1 cellular context compared by ENCODE assay signal in the genomic region with DNA sequence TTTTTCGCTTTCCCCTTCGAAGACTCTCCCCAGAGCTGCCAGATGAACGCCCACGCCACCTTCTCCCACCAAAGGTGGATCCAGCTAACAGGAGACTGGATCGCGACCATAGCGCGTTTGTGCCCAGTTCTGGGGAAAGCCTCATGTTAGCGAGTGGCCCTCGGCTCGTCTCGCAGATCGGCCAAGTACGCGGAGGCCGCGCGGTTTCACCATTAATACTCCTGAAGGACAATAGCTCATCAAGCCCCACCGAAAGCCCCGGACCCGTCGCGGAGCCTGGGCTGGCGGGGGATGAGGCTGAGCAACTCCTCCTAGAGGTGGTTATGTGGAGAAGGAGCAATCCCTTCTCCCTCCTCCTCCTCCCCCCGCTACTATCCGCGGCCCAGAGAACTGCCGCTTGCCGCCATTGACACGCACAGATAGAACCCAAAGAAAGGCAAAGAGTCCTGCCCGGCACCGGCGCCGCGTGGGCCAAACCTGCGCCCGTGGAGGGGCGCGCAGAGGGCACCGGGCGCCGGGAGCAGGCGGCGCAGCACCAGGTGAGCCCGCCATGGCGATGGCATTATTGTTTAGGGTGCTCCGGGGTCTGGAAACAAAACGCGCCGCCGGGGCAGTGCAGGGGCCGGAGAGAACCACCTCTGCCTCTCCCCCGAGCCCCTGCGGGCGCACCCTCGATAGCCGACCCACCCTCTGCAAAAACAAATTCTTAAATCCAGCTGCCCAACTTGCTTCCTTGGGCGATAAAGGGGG.
TF ChIP-seq lines count a peak whose summit lies in the region.

A gene (plus strand): TSS at position 385 of the 750 bp plus-strand sequence. CDS start 22,813 bp downstream, outside the sequence.

TF ChIP-seq in HepG2, 621 proteins besides CTCF, POLR2A, EP300 and RAD21 (continued from another document and continues in another):
- TF ChIP-seq ZNF260 (CRISPR knock-in tag; IDR thresholded peaks at IDR 0.05; ENCODE audit: borderline replicate concordance, low read depth) (no peak), KLF6 (CRISPR knock-in tag; IDR thresholded peaks at IDR 0.05) (0 out of 2 replicates have a peak, but pooled peaks have one; percentile 64), NFIC (IDR thresholded peaks at IDR 0.05; ENCODE audit: low read length) (no peak), CHCHD3 (CRISPR knock-in tag; IDR thresholded peaks at IDR 0.05) (no peak), NFE2L2 (IDR thresholded peaks at IDR 0.05; ENCODE audit: low read length) (no peak), HIVEP1 (CRISPR knock-in tag; IDR thresholded peaks at IDR 0.05) (peak; percentile 55; the same call in 1 of the 2 replicates), PHF20 (CRISPR knock-in tag; IDR thresholded peaks at IDR 0.05) (no peak), BORCS8-MEF2B (CRISPR knock-in tag; IDR thresholded peaks at IDR 0.05) (no peak), NCOA1 (CRISPR knock-in tag; IDR thresholded peaks at IDR 0.05) (no peak), ZNF713 (CRISPR knock-in tag; IDR thresholded peaks at IDR 0.05) (0 out of 2 replicates have a peak, but pooled peaks have one; percentile 74), CHD4 (IDR thresholded peaks at IDR 0.05; ENCODE audit: borderline replicate concordance, low read length) (no peak), ZNF33A (CRISPR knock-in tag; IDR thresholded peaks at IDR 0.05; ENCODE audit: borderline replicate concordance) (peak; percentile 54; the same call in 1 of the 2 replicates), ZNF83 (CRISPR knock-in tag; IDR thresholded peaks at IDR 0.05; ENCODE audit: borderline replicate concordance) (no peak), NFYC (CRISPR knock-in tag; IDR thresholded peaks at IDR 0.05) (no peak), NCOR1 (IDR thresholded peaks at IDR 0.05; ENCODE audit: borderline replicate concordance, low read length) (no peak), YEATS4 (CRISPR knock-in tag; IDR thresholded peaks at IDR 0.05; ENCODE audit: borderline replicate concordance) (peak; percentile 54), RAD51 (IDR thresholded peaks at IDR 0.05; ENCODE audit: borderline replicate concordance) (no peak), MZF1 (CRISPR knock-in tag; IDR thresholded peaks at IDR 0.05; ENCODE audit: borderline replicate concordance) (no peak), CREB1 (IDR thresholded peaks at IDR 0.05) (no peak), CREB1 (CRISPR knock-in tag; IDR thresholded peaks at IDR 0.05) (no peak), CEBPB (IDR thresholded peaks at IDR 0.05; ENCODE audit: borderline replicate concordance, low read depth, low read length) (no peak), ZNF234 (CRISPR knock-in tag; conservative IDR thresholded peaks at IDR 0.05) (no peak), ARNT (IDR thresholded peaks at IDR 0.05) (no peak)
- TF ChIP-seq, protein P1, sequence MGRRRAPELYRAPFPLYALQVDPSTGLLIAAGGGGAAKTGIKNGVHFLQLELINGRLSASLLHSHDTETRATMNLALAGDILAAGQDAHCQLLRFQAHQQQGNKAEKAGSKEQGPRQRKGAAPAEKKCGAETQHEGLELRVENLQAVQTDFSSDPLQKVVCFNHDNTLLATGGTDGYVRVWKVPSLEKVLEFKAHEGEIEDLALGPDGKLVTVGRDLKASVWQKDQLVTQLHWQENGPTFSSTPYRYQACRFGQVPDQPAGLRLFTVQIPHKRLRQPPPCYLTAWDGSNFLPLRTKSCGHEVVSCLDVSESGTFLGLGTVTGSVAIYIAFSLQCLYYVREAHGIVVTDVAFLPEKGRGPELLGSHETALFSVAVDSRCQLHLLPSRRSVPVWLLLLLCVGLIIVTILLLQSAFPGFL (CRISPR knock-in tag; IDR thresholded peaks at IDR 0.05) = no peak
- TF ChIP-seq, protein P2, sequence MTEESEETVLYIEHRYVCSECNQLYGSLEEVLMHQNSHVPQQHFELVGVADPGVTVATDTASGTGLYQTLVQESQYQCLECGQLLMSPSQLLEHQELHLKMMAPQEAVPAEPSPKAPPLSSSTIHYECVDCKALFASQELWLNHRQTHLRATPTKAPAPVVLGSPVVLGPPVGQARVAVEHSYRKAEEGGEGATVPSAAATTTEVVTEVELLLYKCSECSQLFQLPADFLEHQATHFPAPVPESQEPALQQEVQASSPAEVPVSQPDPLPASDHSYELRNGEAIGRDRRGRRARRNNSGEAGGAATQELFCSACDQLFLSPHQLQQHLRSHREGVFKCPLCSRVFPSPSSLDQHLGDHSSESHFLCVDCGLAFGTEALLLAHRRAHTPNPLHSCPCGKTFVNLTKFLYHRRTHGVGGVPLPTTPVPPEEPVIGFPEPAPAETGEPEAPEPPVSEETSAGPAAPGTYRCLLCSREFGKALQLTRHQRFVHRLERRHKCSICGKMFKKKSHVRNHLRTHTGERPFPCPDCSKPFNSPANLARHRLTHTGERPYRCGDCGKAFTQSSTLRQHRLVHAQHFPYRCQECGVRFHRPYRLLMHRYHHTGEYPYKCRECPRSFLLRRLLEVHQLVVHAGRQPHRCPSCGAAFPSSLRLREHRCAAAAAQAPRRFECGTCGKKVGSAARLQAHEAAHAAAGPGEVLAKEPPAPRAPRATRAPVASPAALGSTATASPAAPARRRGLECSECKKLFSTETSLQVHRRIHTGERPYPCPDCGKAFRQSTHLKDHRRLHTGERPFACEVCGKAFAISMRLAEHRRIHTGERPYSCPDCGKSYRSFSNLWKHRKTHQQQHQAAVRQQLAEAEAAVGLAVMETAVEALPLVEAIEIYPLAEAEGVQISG (CRISPR knock-in tag; IDR thresholded peaks at IDR 0.05) = no peak
- TF ChIP-seq, protein P3, sequence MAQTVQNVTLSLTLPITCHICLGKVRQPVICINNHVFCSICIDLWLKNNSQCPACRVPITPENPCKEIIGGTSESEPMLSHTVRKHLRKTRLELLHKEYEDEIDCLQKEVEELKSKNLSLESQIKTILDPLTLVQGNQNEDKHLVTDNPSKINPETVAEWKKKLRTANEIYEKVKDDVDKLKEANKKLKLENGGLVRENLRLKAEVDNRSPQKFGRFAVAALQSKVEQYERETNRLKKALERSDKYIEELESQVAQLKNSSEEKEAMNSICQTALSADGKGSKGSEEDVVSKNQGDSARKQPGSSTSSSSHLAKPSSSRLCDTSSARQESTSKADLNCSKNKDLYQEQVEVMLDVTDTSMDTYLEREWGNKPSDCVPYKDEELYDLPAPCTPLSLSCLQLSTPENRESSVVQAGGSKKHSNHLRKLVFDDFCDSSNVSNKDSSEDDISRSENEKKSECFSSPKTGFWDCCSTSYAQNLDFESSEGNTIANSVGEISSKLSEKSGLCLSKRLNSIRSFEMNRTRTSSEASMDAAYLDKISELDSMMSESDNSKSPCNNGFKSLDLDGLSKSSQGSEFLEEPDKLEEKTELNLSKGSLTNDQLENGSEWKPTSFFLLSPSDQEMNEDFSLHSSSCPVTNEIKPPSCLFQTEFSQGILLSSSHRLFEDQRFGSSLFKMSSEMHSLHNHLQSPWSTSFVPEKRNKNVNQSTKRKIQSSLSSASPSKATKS (CRISPR knock-in tag; IDR thresholded peaks at IDR 0.05) = no peak
- TF ChIP-seq, protein P4, sequence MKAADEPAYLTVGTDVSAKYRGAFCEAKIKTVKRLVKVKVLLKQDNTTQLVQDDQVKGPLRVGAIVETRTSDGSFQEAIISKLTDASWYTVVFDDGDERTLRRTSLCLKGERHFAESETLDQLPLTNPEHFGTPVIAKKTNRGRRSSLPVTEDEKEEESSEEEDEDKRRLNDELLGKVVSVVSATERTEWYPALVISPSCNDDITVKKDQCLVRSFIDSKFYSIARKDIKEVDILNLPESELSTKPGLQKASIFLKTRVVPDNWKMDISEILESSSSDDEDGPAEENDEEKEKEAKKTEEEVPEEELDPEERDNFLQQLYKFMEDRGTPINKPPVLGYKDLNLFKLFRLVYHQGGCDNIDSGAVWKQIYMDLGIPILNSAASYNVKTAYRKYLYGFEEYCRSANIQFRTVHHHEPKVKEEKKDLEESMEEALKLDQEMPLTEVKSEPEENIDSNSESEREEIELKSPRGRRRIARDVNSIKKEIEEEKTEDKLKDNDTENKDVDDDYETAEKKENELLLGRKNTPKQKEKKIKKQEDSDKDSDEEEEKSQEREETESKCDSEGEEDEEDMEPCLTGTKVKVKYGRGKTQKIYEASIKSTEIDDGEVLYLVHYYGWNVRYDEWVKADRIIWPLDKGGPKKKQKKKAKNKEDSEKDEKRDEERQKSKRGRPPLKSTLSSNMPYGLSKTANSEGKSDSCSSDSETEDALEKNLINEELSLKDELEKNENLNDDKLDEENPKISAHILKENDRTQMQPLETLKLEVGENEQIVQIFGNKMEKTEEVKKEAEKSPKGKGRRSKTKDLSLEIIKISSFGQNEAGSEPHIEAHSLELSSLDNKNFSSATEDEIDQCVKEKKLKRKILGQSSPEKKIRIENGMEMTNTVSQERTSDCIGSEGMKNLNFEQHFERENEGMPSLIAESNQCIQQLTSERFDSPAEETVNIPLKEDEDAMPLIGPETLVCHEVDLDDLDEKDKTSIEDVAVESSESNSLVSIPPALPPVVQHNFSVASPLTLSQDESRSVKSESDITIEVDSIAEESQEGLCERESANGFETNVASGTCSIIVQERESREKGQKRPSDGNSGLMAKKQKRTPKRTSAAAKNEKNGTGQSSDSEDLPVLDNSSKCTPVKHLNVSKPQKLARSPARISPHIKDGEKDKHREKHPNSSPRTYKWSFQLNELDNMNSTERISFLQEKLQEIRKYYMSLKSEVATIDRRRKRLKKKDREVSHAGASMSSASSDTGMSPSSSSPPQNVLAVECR (CRISPR knock-in tag; IDR thresholded peaks at IDR 0.05; ENCODE audit: borderline replicate concordance) = peak; percentile 32; the same call in 1 of the 2 replicates
- TF ChIP-seq, protein P5, sequence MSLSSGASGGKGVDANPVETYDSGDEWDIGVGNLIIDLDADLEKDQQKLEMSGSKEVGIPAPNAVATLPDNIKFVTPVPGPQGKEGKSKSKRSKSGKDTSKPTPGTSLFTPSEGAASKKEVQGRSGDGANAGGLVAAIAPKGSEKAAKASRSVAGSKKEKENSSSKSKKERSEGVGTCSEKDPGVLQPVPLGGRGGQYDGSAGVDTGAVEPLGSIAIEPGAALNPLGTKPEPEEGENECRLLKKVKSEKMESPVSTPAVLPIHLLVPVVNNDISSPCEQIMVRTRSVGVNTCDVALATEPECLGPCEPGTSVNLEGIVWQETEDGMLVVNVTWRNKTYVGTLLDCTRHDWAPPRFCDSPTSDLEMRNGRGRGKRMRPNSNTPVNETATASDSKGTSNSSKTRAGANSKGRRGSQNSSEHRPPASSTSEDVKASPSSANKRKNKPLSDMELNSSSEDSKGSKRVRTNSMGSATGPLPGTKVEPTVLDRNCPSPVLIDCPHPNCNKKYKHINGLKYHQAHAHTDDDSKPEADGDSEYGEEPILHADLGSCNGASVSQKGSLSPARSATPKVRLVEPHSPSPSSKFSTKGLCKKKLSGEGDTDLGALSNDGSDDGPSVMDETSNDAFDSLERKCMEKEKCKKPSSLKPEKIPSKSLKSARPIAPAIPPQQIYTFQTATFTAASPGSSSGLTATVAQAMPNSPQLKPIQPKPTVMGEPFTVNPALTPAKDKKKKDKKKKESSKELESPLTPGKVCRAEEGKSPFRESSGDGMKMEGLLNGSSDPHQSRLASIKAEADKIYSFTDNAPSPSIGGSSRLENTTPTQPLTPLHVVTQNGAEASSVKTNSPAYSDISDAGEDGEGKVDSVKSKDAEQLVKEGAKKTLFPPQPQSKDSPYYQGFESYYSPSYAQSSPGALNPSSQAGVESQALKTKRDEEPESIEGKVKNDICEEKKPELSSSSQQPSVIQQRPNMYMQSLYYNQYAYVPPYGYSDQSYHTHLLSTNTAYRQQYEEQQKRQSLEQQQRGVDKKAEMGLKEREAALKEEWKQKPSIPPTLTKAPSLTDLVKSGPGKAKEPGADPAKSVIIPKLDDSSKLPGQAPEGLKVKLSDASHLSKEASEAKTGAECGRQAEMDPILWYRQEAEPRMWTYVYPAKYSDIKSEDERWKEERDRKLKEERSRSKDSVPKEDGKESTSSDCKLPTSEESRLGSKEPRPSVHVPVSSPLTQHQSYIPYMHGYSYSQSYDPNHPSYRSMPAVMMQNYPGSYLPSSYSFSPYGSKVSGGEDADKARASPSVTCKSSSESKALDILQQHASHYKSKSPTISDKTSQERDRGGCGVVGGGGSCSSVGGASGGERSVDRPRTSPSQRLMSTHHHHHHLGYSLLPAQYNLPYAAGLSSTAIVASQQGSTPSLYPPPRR (CRISPR knock-in tag; IDR thresholded peaks at IDR 0.05; ENCODE audit: borderline replicate concordance) = no peak
- TF ChIP-seq, protein P6, sequence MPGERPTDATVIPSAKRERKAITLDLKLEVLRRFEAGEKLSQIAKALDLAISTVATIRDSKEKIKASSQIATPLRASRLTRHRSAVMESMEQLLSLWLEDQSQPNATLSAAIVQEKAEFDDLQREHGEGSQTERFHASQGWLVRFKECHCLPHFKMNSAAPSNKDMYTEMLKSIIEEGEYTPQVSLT (CRISPR knock-in tag; IDR thresholded peaks at IDR 0.05; ENCODE audit: borderline replicate concordance, low read depth) = no peak
- TF ChIP-seq, protein P7, sequence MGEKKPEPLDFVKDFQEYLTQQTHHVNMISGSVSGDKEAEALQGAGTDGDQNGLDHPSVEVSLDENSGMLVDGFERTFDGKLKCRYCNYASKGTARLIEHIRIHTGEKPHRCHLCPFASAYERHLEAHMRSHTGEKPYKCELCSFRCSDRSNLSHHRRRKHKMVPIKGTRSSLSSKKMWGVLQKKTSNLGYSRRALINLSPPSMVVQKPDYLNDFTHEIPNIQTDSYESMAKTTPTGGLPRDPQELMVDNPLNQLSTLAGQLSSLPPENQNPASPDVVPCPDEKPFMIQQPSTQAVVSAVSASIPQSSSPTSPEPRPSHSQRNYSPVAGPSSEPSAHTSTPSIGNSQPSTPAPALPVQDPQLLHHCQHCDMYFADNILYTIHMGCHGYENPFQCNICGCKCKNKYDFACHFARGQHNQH (CRISPR knock-in tag; IDR thresholded peaks at IDR 0.05) = no peak
- TF ChIP-seq, protein P8, sequence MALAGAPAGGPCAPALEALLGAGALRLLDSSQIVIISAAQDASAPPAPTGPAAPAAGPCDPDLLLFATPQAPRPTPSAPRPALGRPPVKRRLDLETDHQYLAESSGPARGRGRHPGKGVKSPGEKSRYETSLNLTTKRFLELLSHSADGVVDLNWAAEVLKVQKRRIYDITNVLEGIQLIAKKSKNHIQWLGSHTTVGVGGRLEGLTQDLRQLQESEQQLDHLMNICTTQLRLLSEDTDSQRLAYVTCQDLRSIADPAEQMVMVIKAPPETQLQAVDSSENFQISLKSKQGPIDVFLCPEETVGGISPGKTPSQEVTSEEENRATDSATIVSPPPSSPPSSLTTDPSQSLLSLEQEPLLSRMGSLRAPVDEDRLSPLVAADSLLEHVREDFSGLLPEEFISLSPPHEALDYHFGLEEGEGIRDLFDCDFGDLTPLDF (CRISPR knock-in tag; IDR thresholded peaks at IDR 0.05) = no peak
- TF ChIP-seq, protein P9, sequence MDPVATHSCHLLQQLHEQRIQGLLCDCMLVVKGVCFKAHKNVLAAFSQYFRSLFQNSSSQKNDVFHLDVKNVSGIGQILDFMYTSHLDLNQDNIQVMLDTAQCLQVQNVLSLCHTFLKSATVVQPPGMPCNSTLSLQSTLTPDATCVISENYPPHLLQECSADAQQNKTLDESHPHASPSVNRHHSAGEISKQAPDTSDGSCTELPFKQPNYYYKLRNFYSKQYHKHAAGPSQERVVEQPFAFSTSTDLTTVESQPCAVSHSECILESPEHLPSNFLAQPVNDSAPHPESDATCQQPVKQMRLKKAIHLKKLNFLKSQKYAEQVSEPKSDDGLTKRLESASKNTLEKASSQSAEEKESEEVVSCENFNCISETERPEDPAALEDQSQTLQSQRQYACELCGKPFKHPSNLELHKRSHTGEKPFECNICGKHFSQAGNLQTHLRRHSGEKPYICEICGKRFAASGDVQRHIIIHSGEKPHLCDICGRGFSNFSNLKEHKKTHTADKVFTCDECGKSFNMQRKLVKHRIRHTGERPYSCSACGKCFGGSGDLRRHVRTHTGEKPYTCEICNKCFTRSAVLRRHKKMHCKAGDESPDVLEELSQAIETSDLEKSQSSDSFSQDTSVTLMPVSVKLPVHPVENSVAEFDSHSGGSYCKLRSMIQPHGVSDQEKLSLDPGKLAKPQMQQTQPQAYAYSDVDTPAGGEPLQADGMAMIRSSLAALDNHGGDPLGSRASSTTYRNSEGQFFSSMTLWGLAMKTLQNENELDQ (CRISPR knock-in tag; IDR thresholded peaks at IDR 0.05; ENCODE audit: borderline replicate concordance) = no peak
